Comparison of ENCODE assay signal across 12 cellular contexts in genomic region chr16:14304891-14305459, GRCh38.
DNase-seq lines count a peak whose midpoint lies in the region; ATAC-seq and TF ChIP-seq lines count a peak whose summit lies in the region.
"Had no signal": no experiment of that assay in that cellular context is flagged by ENCODE, and none has a peak within 500 bp of the region (broad histone marks: within the 10 kb centered on the region; RNA-seq: fewer than 3 reads in every experiment).

No MANE protein-coding gene starts in this region.

- DNase-seq in heart right ventricle (no peak), left cardiac atrium (no peak), LoVo (ENCODE audit: low spot score) (no peak)
- no peak for DNase-seq in stimulated activated naive CD4-positive, alpha-beta T cell treated with Interleukin-2 at 50 U/mL for 16 hours (lab: John Stamatoyannopoulos, UW)
- no peak for DNase-seq in activated CD4-positive, alpha-beta T cell treated with anti-CD3 and anti-CD28 coated beads, Interleukin-2, amount 50 U/mL, for 48 hours
- DNase-seq: immature natural killer cell, NCI-H345, RPMI8226 had no signal

- H3K27me3 Mint-ChIP-seq in brain (peaks cover 54% of the 10 kb centered on the region), nephron (ENCODE audit: low read depth) (peaks cover 44% of the 10 kb centered on the region)

- ATAC-seq in heart right ventricle (no peak), left cardiac atrium (no peak), GM18502 (IDR thresholded peaks at IDR 0.05; ENCODE audit: poor library complexity, unreplicated experiment) (no peak)

- peaks cover 0 to 70% (median 51%) of the 10 kb centered on the region in 9 donors for H3K4me1 ChIP-seq in heart right ventricle

- peak overlapping the region in 7 of 10 donors; percentile 19 to 90 (median 41) for H3K27ac ChIP-seq in heart right ventricle

- H3K36me3 ChIP-seq in heart right ventricle, result no peaks in the 10 kb centered on the region

- peaks cover 0 to 58% (median 0%) of the 10 kb centered on the region in 7 donors for H3K27me3 ChIP-seq in heart right ventricle

- peaks cover 0 to 6% (median 3%) of the 10 kb centered on the region in 5 experiments for H3K9me3 Mint-ChIP-seq in brain
- H3K9me3 Mint-ChIP-seq in nephron, result no peaks in the 10 kb centered on the region
- H3K9me3 Mint-ChIP-seq: dendritic cell treated with granulocyte-macrophage colony-stimulating factor and Interleukin-4, amounts not matched to agents 40 ng/mL and 50 ng/mL, for 4 days; immature natural killer cell had no signal

- peak overlapping the region in 4 of 5 experiments; percentile 15 to 55 (median 38) for H3K27ac Mint-ChIP-seq in brain
- peak overlapping the region in 2 of 3 experiments; percentile 39 to 63 for H3K27ac Mint-ChIP-seq in nephron
- H3K27ac Mint-ChIP-seq: dendritic cell treated with granulocyte-macrophage colony-stimulating factor and Interleukin-4, amounts not matched to agents 40 ng/mL and 50 ng/mL, for 4 days; immature natural killer cell had no signal

- peak overlapping the region in 4 of 10 donors; percentile 3 to 94 (median 44) for H3K4me3 ChIP-seq in heart right ventricle

- H3K9me3 ChIP-seq in heart right ventricle, result no peaks in the 10 kb centered on the region

- H3K36me3 Mint-ChIP-seq in brain (no peaks in the 10 kb centered on the region), nephron (ENCODE audit: low read depth) (no peaks in the 10 kb centered on the region)
- H3K36me3 Mint-ChIP-seq: immature natural killer cell had no signal

- 69 to 86% methylated on average over 12 of the region's 12 CpGs for WGBS in heart right ventricle, 2 donors

- peaks cover 72% of the 10 kb centered on the region for H3K4me1 Mint-ChIP-seq in brain
- H3K4me1 Mint-ChIP-seq in nephron, result peaks cover 53% of the 10 kb centered on the region

- TF ChIP-seq CTCF in heart right ventricle (IDR thresholded peaks at IDR 0.05) (no peak), brain (conservative IDR thresholded peaks at IDR 0.05) (no peak), nephron (IDR thresholded peaks at IDR 0.05; ENCODE audit: unreplicated experiment in 3 of 3) (no peak)

- intact Hi-C loops in heart right ventricle (cut with DNase I), result loop anchor here in 7 of 10 donors (5.0 to 10.0 kb wide), 6 partner anchors 92 to 222 kb away; no protein-coding TSS in a partner anchor
- intact Hi-C loops in left cardiac atrium (cut with DNase I), result no loop called here

- H3K4me3 Mint-ChIP-seq in brain, result peak overlapping the region; percentile 65 to 86 (median 67)
- H3K4me3 Mint-ChIP-seq in nephron, result peak overlapping the region; percentile 60 to 94 (median 69)
- H3K4me3 Mint-ChIP-seq: dendritic cell treated with granulocyte-macrophage colony-stimulating factor and Interleukin-4, amounts not matched to agents 40 ng/mL and 50 ng/mL, for 4 days had no signal

Comparison
In these comparisons a context has a peak if more than half of its experiments do, and no peak if none do; other contexts are left out.
1. intact Hi-C loops: an anchor here in heart right ventricle (5.0 to 10.0 kb wide); none called in left cardiac atrium.